In the genomic region with DNA sequence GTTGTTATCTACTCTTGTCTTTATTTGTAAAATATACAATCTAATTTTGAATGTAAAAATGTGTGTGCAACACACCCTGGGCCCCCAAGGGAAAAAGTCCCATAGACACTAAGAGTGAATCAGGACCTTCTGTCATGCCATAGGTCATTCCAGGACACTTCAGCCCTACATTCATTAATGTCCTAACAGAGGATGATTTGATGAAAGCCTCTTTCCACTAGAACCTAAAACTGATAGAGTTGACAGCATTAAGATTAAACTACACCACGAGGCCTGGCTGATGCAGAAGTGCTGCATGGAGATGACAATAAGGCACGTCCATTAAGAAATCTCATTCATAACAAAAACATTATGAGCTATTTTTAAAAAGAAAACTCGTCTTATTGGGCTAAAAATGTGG, we compare ENCODE assay signal across 1 cellular context.
TF ChIP-seq lines count a peak whose summit lies in the region.

No MANE protein-coding gene starts in this region.

TF ChIP-seq in SK-N-SH, 30 proteins besides CTCF, POLR2A, EP300 and RAD21 (continued from another document):
- TF ChIP-seq TAF1 (IDR thresholded peaks at IDR 0.05; ENCODE audit: borderline replicate concordance, low read depth, low read length) (no peak), TEAD4 (IDR thresholded peaks at IDR 0.05; ENCODE audit: borderline replicate concordance, insufficient read depth) (no peak), MEF2A (IDR thresholded peaks at IDR 0.05; ENCODE audit: borderline replicate concordance, low read depth) (no peak), FOSL2 (IDR thresholded peaks at IDR 0.05; ENCODE audit: borderline replicate concordance, low read depth) (no peak), RCOR1 (IDR thresholded peaks at IDR 0.05; ENCODE audit: low read length) (no peak), SMC3 (IDR thresholded peaks at IDR 0.05; ENCODE audit: low read depth, low read length) (no peak), RFX5 (IDR thresholded peaks at IDR 0.05; ENCODE audit: low read length) (no peak), MXI1 (IDR thresholded peaks at IDR 0.05; ENCODE audit: low read depth, low read length) (no peak), JUND (IDR thresholded peaks at IDR 0.05) (no peak), USF1 (IDR thresholded peaks at IDR 0.05; ENCODE audit: borderline replicate concordance, low read depth) (no peak), GABPA (IDR thresholded peaks at IDR 0.05; ENCODE audit: low read depth) (no peak), IRF3 (IDR thresholded peaks at IDR 0.05; ENCODE audit: low read depth, low read length) (no peak), GATA2 (CRISPR knock-in tag; IDR thresholded peaks at IDR 0.05) (no peak), POLR2AphosphoS5 (IDR thresholded peaks at IDR 0.05; ENCODE audit: low read depth, low read length) (no peak)
